ENCODE assay signal across 11 cellular contexts in the genomic region with DNA sequence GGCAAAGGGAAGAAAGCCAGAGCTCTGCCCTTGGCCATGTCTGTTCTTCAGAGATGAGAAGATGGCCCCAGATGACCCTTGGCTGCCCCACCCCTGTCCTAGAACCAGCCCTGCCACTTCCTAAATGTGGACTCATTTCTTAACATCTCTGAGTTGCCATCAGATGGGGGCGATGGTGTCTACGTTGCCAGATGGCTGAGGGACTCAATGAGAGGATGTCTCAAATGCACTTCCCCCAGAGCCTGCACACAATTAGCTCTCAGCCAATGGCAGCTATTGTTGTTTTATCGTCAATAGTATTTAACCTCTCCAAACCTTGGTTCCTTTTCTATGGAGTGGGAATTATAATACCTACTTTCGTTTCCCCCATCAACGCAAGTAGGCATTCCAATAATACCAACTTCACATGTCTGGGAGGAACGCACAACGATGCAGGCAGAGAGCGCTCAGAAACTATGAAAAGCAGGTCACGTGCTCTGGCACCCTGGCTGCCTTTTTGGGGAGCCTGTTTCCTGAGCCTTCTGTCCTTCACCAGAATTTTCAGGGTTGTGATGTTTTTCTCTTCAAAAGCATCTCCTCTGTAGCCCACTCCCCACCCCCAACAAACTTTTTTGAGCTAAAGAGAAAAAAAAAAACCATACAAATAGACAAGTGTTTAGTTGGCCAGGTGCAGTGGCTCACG.
DNase-seq lines count a peak whose midpoint lies in the region; FAIRE-seq and TF ChIP-seq lines count a peak whose summit lies in the region.
"Had no signal": no experiment of that assay in that cellular context is flagged by ENCODE, and none has a peak within 500 bp of the region (broad histone marks: within the 10 kb centered on the region; RNA-seq: fewer than 3 reads in every experiment).

No MANE protein-coding gene starts in this region.

- no peak overlapping the region for H3K4me3 ChIP-seq in BE2C (ENCODE audit: low read depth, low read length)
- no peak overlapping the region for H3K4me3 ChIP-seq in endothelial cell of umbilical vein (replicated peaks in 1 of 3; ENCODE audit: insufficient read depth in 1 of 3, low read depth in 1 of 3, low read length in 3 of 3)
- H3K4me3 ChIP-seq: BLaER1 treated with 17β-estradiol and CSF1 and Interleukin-3, amounts not matched to agents 10 nM and 100 nM; PC-9 had no signal

- FAIRE-seq in endothelial cell of umbilical vein (lab: Jason Lieb, UNC) = peak; percentile 59
- FAIRE-seq in RCC 7860 (lab: Jason Lieb, UNC) = no peak

- H4K20me1 ChIP-seq in endothelial cell of umbilical vein (replicated peaks; ENCODE audit: control insufficient read depth, extremely low read depth, insufficient read depth, low read length) = no peaks in the 10 kb centered on the region
- H4K20me1 ChIP-seq: BLaER1 treated with 17β-estradiol and CSF1 and Interleukin-3, amounts not matched to agents 10 nM and 100 nM had no signal

- H3K36me3 ChIP-seq in BE2C (no peaks in the 10 kb centered on the region), endothelial cell of umbilical vein (ENCODE audit: control insufficient read depth in 2 of 2, extremely low read depth in 1 of 2, insufficient read depth in 2 of 2, low read length in 2 of 2) (no peaks in the 10 kb centered on the region)
- H3K36me3 ChIP-seq: BLaER1 treated with 17β-estradiol and CSF1 and Interleukin-3, amounts not matched to agents 10 nM and 100 nM had no signal

- no peak overlapping the region for H3K27ac ChIP-seq in endothelial cell of umbilical vein (ENCODE audit: insufficient read depth, low read depth, low read length)
- H3K27ac ChIP-seq: BLaER1 treated with 17β-estradiol and CSF1 and Interleukin-3, amounts not matched to agents 10 nM and 100 nM; PC-9 had no signal

- CTCF ChIA-PET in endothelial cell of umbilical vein (lab: Charles Lee) = interaction anchor here (1.0 to 4.0 kb wide), 8 partner anchors 9 to 61 kb away, joined by 3 to 21 read pairs (median 12); no protein-coding TSS in a partner anchor

- peak overlapping the region; percentile 36 for H2AFZ ChIP-seq in endothelial cell of umbilical vein (ENCODE audit: low read depth, low read length)
- H2AFZ ChIP-seq: PC-9 had no signal

- H3K27me3 Mint-ChIP-seq in osteocyte (ENCODE audit: unreplicated experiment) = no peaks in the 10 kb centered on the region

- peaks cover 6% of the 10 kb centered on the region; the same call in 1 of the 2 replicates for H3K4me1 ChIP-seq in BE2C
- H3K4me1 ChIP-seq in endothelial cell of umbilical vein (ENCODE audit: control insufficient read depth, extremely low read depth, insufficient read depth, low read length) = peaks cover 17% of the 10 kb centered on the region

- POLR2A ChIA-PET in endothelial cell of umbilical vein (lab: Charles Lee) = no interaction called here

- H3K4me1 Mint-ChIP-seq in osteocyte (ENCODE audit: unreplicated experiment) = peaks cover 31% of the 10 kb centered on the region

- no peak overlapping the region for H3K27ac Mint-ChIP-seq in osteocyte (ENCODE audit: unreplicated experiment)
- H3K27ac Mint-ChIP-seq: T-helper 2 cell treated with Interferon-gamma antibody and Interleukin-4, amounts not matched to agents 5 μg/mL and 100 μg/mL, for 36 hours had no signal

- no peaks in the 10 kb centered on the region for H3K9me1 ChIP-seq in endothelial cell of umbilical vein (replicated peaks; ENCODE audit: control insufficient read depth, extremely low read depth, insufficient read depth, low read length)

- H3K9me3 ChIP-seq in BE2C = no peaks in the 10 kb centered on the region
- H3K9me3 ChIP-seq in endothelial cell of umbilical vein (replicated peaks; ENCODE audit: control insufficient read depth, insufficient read depth, low read length) = no peaks in the 10 kb centered on the region

- TF ChIP-seq POLR2A in endothelial cell of umbilical vein (IDR thresholded peaks at IDR 0.05; ENCODE audit: low read depth, low read length) = no peak

- H3K9me3 Mint-ChIP-seq in osteocyte (ENCODE audit: unreplicated experiment) = no peaks in the 10 kb centered on the region
- H3K9me3 Mint-ChIP-seq: T-helper 2 cell treated with Interferon-gamma antibody and Interleukin-4, amounts not matched to agents 5 μg/mL and 100 μg/mL, for 36 hours had no signal

- H3K4me3 Mint-ChIP-seq in osteocyte (ENCODE audit: unreplicated experiment) = no peak overlapping the region
- H3K4me3 Mint-ChIP-seq: T-helper 2 cell treated with Interferon-gamma antibody and Interleukin-4, amounts not matched to agents 5 μg/mL and 100 μg/mL, for 36 hours had no signal

- BruUV-seq in endothelial cell of umbilical vein (replicated peaks; lab: Mats Ljungman, UMichigan) = no TSS peak

- DNase-seq in BE2C = no peak
- DNase-seq in MV-4-11 (lab: John Stamatoyannopoulos, UW) = peak; percentile 62
- DNase-seq in endothelial cell of umbilical vein (ENCODE audit: low read depth, low spot score) = peak; percentile 83
- DNase-seq in osteocyte (ENCODE audit: extremely low spot score, unreplicated experiment) = peak; percentile 42
- DNase-seq in RCC 7860 (ENCODE audit: low spot score) = no peak
- DNase-seq in NOMO-1 treated with dmso at 0.1 percent for 144 hours (lab: John Stamatoyannopoulos, UW; ENCODE audit: unreplicated experiment) = no peak
- DNase-seq in NCI-H526 treated with DMSO at 0.1 percent for 48 hours (lab: John Stamatoyannopoulos, UW) = no peak
- no peak for DNase-seq in occipital lobe (lab: John Stamatoyannopoulos, UW)
- DNase-seq: PC-9 had no signal

- H3K4me2 ChIP-seq in endothelial cell of umbilical vein (ENCODE audit: insufficient read depth, low read length) = peak overlapping the region; percentile 23
- H3K4me2 ChIP-seq: PC-9 had no signal

- dilution Hi-C loops in endothelial cell of umbilical vein (cut with MboI; ENCODE audit: extremely low pct_ligation_motif_present, low sequenced_read_pairs) = no loop called here

- no peaks in the 10 kb centered on the region for H3K36me3 Mint-ChIP-seq in osteocyte (ENCODE audit: unreplicated experiment)

- TF ChIP-seq CTCF in BE2C (IDR thresholded peaks at IDR 0.05; ENCODE audit: low read depth, low read length) = peak; percentile 21; the same call in 1 of the 2 replicates
- TF ChIP-seq CTCF in endothelial cell of umbilical vein (IDR thresholded peaks at IDR 0.05; ENCODE audit: extremely low read depth in 1 of 2, insufficient read depth in 1 of 2, low read depth in 1 of 2, low read length in 2 of 2) = no peak
- no peak for TF ChIP-seq CTCF in osteocyte (IDR thresholded peaks at IDR 0.05)

- no peaks in the 10 kb centered on the region for H3K79me2 ChIP-seq in endothelial cell of umbilical vein (ENCODE audit: control insufficient read depth, insufficient read depth, low read length)

- no peaks in the 10 kb centered on the region for H3K27me3 ChIP-seq in BE2C
- H3K27me3 ChIP-seq in endothelial cell of umbilical vein (ENCODE audit: control insufficient read depth in 2 of 2, insufficient read depth in 2 of 2, low read length in 2 of 2) = no peaks in the 10 kb centered on the region
- H3K27me3 ChIP-seq: BLaER1 treated with 17β-estradiol and CSF1 and Interleukin-3, amounts not matched to agents 10 nM and 100 nM had no signal

- intact Hi-C loops in endothelial cell of umbilical vein (cut with micrococcal nuclease) = loop anchor here (2.0 kb wide), 1 partner anchor 58 kb away; no protein-coding TSS in a partner anchor

- no peak overlapping the region for H3K9ac ChIP-seq in endothelial cell of umbilical vein (replicated peaks; ENCODE audit: extremely low read depth, insufficient read depth, low read length)
- H3K9ac ChIP-seq: BLaER1 treated with 17β-estradiol and CSF1 and Interleukin-3, amounts not matched to agents 10 nM and 100 nM had no signal

TF ChIP-seq in endothelial cell of umbilical vein, 7 proteins besides CTCF, POLR2A, EP300 and RAD21:
- TF ChIP-seq GATA2 (IDR thresholded peaks at IDR 0.05; ENCODE audit: insufficient read depth, insufficient read length, low read depth, low read length) (no peak), MYC (IDR thresholded peaks at IDR 0.05; ENCODE audit: low read depth, low read length) (no peak), MAX (IDR thresholded peaks at IDR 0.05; ENCODE audit: insufficient read depth, insufficient read length) (no peak), POLR2AphosphoS5 (IDR thresholded peaks at IDR 0.05; ENCODE audit: insufficient read depth, low read depth, low read length) (no peak), JUN (IDR thresholded peaks at IDR 0.05; ENCODE audit: borderline replicate concordance, insufficient read depth, insufficient read length, low read depth) (no peak), EZH2 (IDR thresholded peaks at IDR 0.05; ENCODE audit: borderline replicate concordance, low read depth, low read length, severe bottlenecking) (no peak), FOS (IDR thresholded peaks at IDR 0.05; ENCODE audit: borderline replicate concordance, insufficient read depth, low read length) (no peak)

Comparison
In these comparisons a context has a peak if more than half of its experiments do, and no peak if none do; other contexts are left out.
1. DNase-seq: peak in MV-4-11 (single experiment), endothelial cell of umbilical vein (single experiment) and osteocyte (single experiment); none in BE2C (single experiment), RCC 7860 (single experiment), NOMO-1 treated with dmso at 0.1 percent for 144 hours (single experiment), NCI-H526 treated with DMSO at 0.1 percent for 48 hours (single experiment) and occipital lobe (single experiment).